In the genomic region with DNA sequence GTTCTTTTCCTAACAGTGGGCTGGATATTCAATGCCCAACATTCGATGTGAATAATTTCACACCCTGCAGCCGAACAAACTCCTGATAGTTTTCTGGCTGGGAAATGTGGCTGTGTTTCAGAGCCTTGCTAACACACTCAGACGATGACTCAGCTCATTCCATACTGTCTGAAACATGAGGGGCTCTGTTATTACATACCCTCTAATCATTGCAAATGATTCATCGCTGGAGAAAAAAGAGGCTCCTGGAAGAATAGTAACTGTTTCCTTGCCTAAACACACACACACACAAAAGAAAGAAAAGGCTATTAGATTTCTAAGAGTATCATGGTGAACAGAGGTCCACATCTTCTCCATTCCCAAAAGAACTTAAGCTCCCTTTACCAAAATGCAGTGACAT, we compare ENCODE assay signal across 10 cellular contexts.
DNase-seq lines count a peak whose midpoint lies in the region; ATAC-seq, FAIRE-seq and TF ChIP-seq lines count a peak whose summit lies in the region.
"Had no signal": no experiment of that assay in that cellular context is flagged by ENCODE, and none has a peak within 500 bp of the region (broad histone marks: within the 10 kb centered on the region; RNA-seq: fewer than 3 reads in every experiment).

No MANE protein-coding gene starts in this region.

- peak overlapping the region; percentile 58 for H3K4me2 ChIP-seq in A549
- peak overlapping the region; percentile 45 for H3K4me2 ChIP-seq in keratinocyte (ENCODE audit: control insufficient read depth, extremely low read depth, insufficient read depth, low read depth, low read length)

- POLR2A ChIA-PET in A549 (lab: Yijun Ruan, JAX): interaction anchor here (1.2 kb wide), 1 partner anchor 40 kb away, joined by 3 read pairs; no protein-coding TSS in a partner anchor

- H3K9me1 ChIP-seq in keratinocyte (ENCODE audit: control insufficient read depth, extremely low read depth, insufficient read depth, low read length): no peaks in the 10 kb centered on the region

- no peak for TF ChIP-seq RAD21 in A549 (conservative IDR thresholded peaks at IDR 0.05 in 1 of 2, IDR thresholded peaks at IDR 0.05 in 1 of 2)

- dilution Hi-C loops in keratinocyte (cut with MboI; ENCODE audit: extremely low pct_ligation_motif_present, low sequenced_read_pairs): no loop called here

- H3K4me3 ChIP-seq in A549 (no peak overlapping the region), astrocyte of the cerebellum (ENCODE audit: low read depth, low read length) (no peak overlapping the region), keratinocyte (ENCODE audit: control insufficient read depth in 2 of 3, extremely low read depth in 1 of 3, insufficient read depth in 2 of 3, low read depth in 1 of 3, low read length in 3 of 3) (no peak overlapping the region), dorsolateral prefrontal cortex (no peak overlapping the region)

- TF ChIP-seq EP300 in A549 (IDR thresholded peaks at IDR 0.05): no peak

- FAIRE-seq in A549 (lab: Jason Lieb, UNC) (peak; percentile 61), keratinocyte (lab: Jason Lieb, UNC) (peak; percentile 93)

- H3K79me2 ChIP-seq in keratinocyte (ENCODE audit: control insufficient read depth, insufficient read depth, low read length): no peaks in the 10 kb centered on the region

- no peaks in the 10 kb centered on the region for H4K20me1 ChIP-seq in keratinocyte (ENCODE audit: control insufficient read depth, extremely low read depth, insufficient read depth, low read length)

- CTCF ChIA-PET in A549 (lab: Yijun Ruan, JAX): interaction anchor here (0.8 kb wide), 1 partner anchor 1226 kb away, joined by 3 read pairs; no protein-coding TSS in a partner anchor

- TF ChIP-seq POLR2A in A549 (IDR thresholded peaks at IDR 0.05; ENCODE audit: low read length): no peak

- ATAC-seq in A549 (peak; percentile 87 to 94; a peak in 5 of 6 replicates), HG02759 (IDR thresholded peaks at IDR 0.05; ENCODE audit: unreplicated experiment) (no peak)

- peaks cover 0 to 7% of the 10 kb centered on the region in 2 experiments for H3K36me3 ChIP-seq in keratinocyte (ENCODE audit: control insufficient read depth in 2 of 2, extremely low read depth in 1 of 2, insufficient read depth in 2 of 2, low read length in 2 of 2)

- WGBS in A549 (ENCODE audit: missing lambda C conversion rate): 5% methylated on average over 4 of the region's 4 CpGs

- in situ Hi-C loops in astrocyte of the cerebellum (cut with HindIII; ENCODE audit: low sequenced_read_pairs): no loop called here

- H3K27ac ChIP-seq in A549: peak overlapping the region; percentile 58 to 83
- peak overlapping the region; percentile 65 for H3K27ac ChIP-seq in keratinocyte (ENCODE audit: control insufficient read depth, insufficient read depth, low read length)
- peak overlapping the region in 1 of 59 donors; percentile 23 for H3K27ac ChIP-seq in dorsolateral prefrontal cortex

- DNase-seq in A549 (ENCODE audit: low read depth in 1 of 2, low spot score in 1 of 2): peak; percentile 5 to 64
- peak; percentile 14 for DNase-seq in HPDE6-E6E7 (ENCODE audit: extremely low spot score)
- peak; percentile 94 for DNase-seq in astrocyte of the cerebellum (ENCODE audit: low read depth)
- peak; percentile 26 for DNase-seq in keratinocyte (ENCODE audit: low read depth, low spot score)
- no peak for DNase-seq in dorsolateral prefrontal cortex
- no peak for DNase-seq in KG1 (lab: John Stamatoyannopoulos, UW)
- DNase-seq in SK-N-DZ (ENCODE audit: low spot score): no peak
- DNase-seq: activated CD4-positive, alpha-beta T cell treated with anti-CD3 and anti-CD28 coated beads, Interleukin-2, amount 50 U/mL, for 1 hour; stimulated activated CD4-positive, alpha-beta T cell treated with anti-CD3 and anti-CD28 coated beads, Interleukin-15, amount 100 ng/mL, for 24 hours had no signal

- no peak overlapping the region for H3K9ac ChIP-seq in keratinocyte (ENCODE audit: control insufficient read depth, extremely low read depth, insufficient read depth, low read length)

- H3K27me3 ChIP-seq in keratinocyte (ENCODE audit: control insufficient read depth, extremely low read depth, insufficient read depth, low read length) (no peaks in the 10 kb centered on the region), dorsolateral prefrontal cortex (no peaks in the 10 kb centered on the region)

- TF ChIP-seq CTCF in A549 (IDR thresholded peaks at IDR 0.05): no peak
- no peak for TF ChIP-seq CTCF in astrocyte of the cerebellum (IDR thresholded peaks at IDR 0.05; ENCODE audit: low read depth, low read length, missing control alignments)
- TF ChIP-seq CTCF in keratinocyte (optimal IDR thresholded peaks at IDR 0.05 in 1 of 3, IDR thresholded peaks at IDR 0.05 in 1 of 3, conservative IDR thresholded peaks at IDR 0.05 in 1 of 3; ENCODE audit: extremely low read depth in 1 of 3, insufficient read depth in 2 of 3, low read length in 3 of 3): no peak
- TF ChIP-seq CTCF in dorsolateral prefrontal cortex (IDR thresholded peaks at IDR 0.05 in 54 of 56, conservative IDR thresholded peaks at IDR 0.05 in 2 of 56; ENCODE audit: low read depth in 1 of 56, partially characterized antibody in 56 of 56): no peak

- H3K4me1 ChIP-seq in A549 (peaks cover 38% of the 10 kb centered on the region), keratinocyte (ENCODE audit: control insufficient read depth, extremely low read depth, insufficient read depth, low read length) (peaks cover 27% of the 10 kb centered on the region)

- intact Hi-C loops in dorsolateral prefrontal cortex (cut with DNase I): no loop called here

- no peak overlapping the region for H2AFZ ChIP-seq in keratinocyte (ENCODE audit: control insufficient read depth, low read length)

- no peaks in the 10 kb centered on the region for H3K9me3 ChIP-seq in A549
- H3K9me3 ChIP-seq in keratinocyte (ENCODE audit: control insufficient read depth, low read depth, low read length): no peaks in the 10 kb centered on the region

TF ChIP-seq in A549, 52 proteins besides CTCF, POLR2A, EP300 and RAD21:
- TF ChIP-seq HOXA7 (CRISPR knock-in tag; IDR thresholded peaks at IDR 0.05) (no peak), FOSL2 (IDR thresholded peaks at IDR 0.05) (peak; percentile 58; the same call in 1 of the 2 replicates), FOSL2 (CRISPR knock-in tag; IDR thresholded peaks at IDR 0.05) (peak; percentile 86), JUNB (IDR thresholded peaks at IDR 0.05) (peak; percentile 81), MAFK (IDR thresholded peaks at IDR 0.05; ENCODE audit: partially characterized antibody) (peak; percentile 96), JUN (IDR thresholded peaks at IDR 0.05) (peak in 1 of 2 experiments; percentile 32; a peak in 1 of 5 replicates), NFE2L2 (conservative IDR thresholded peaks at IDR 0.05; ENCODE audit: low read length) (peak; percentile 84), CBX8 (IDR thresholded peaks at IDR 0.05) (no peak), ZFP36 (IDR thresholded peaks at IDR 0.05; ENCODE audit: borderline replicate concordance, partially characterized antibody) (no peak), NR3C1 (IDR thresholded peaks at IDR 0.05) (no peak), CEBPB (IDR thresholded peaks at IDR 0.05) (peak in 1 of 2 experiments; percentile 32; a peak in 1 of 4 replicates)
- TF ChIP-seq, protein P1, sequence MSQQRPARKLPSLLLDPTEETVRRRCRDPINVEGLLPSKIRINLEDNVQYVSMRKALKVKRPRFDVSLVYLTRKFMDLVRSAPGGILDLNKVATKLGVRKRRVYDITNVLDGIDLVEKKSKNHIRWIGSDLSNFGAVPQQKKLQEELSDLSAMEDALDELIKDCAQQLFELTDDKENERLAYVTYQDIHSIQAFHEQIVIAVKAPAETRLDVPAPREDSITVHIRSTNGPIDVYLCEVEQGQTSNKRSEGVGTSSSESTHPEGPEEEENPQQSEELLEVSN (IDR thresholded peaks at IDR 0.05; ENCODE audit: borderline replicate concordance, low read depth): 0 out of 2 replicates have a peak, but pooled peaks have one; percentile 34
- TF ChIP-seq, protein P2, sequence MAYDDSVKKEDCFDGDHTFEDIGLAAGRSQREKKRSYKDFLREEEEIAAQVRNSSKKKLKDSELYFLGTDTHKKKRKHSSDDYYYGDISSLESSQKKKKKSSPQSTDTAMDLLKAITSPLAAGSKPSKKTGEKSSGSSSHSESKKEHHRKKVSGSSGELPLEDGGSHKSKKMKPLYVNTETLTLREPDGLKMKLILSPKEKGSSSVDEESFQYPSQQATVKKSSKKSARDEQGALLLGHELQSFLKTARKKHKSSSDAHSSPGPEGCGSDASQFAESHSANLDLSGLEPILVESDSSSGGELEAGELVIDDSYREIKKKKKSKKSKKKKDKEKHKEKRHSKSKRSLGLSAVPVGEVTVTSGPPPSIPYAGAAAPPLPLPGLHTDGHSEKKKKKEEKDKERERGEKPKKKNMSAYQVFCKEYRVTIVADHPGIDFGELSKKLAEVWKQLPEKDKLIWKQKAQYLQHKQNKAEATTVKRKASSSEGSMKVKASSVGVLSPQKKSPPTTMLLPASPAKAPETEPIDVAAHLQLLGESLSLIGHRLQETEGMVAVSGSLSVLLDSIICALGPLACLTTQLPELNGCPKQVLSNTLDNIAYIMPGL (CRISPR knock-in tag; IDR thresholded peaks at IDR 0.05; ENCODE audit: borderline replicate concordance): no peak
- TF ChIP-seq, protein P3, sequence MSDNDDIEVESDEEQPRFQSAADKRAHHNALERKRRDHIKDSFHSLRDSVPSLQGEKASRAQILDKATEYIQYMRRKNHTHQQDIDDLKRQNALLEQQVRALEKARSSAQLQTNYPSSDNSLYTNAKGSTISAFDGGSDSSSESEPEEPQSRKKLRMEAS (IDR thresholded peaks at IDR 0.05): peak; percentile 61

Comparison
In these comparisons a context has a peak if more than half of its experiments do, and no peak if none do; other contexts are left out.
1. DNase-seq: peak in A549 (2 of 2), HPDE6-E6E7 (single experiment), astrocyte of the cerebellum (single experiment) and keratinocyte (single experiment); none in dorsolateral prefrontal cortex (0 of 10), KG1 (single experiment) and SK-N-DZ (single experiment).